ENCODE assay signal across 20 cellular contexts in the genomic region with DNA sequence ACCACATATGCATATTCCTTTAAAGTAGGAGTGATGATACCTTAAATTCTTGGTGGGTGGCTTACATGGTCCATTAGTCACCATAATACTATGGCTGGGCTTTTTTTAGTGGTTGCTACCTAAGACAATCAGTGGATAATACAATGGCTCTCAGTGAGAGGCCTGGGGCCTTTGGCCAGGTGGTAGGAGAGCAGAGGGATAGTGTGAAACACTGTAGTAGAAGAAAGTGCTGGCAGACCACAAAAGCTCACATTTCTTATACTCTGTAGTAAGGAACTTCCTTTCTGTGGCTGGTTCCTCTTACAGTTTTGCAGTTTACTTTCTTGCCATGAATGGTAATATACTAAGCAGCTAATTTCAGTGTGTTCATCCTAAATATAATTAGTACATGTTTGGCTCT.
DNase-seq lines count a peak whose midpoint lies in the region; ATAC-seq and TF ChIP-seq lines count a peak whose summit lies in the region.
"Had no signal": no experiment of that assay in that cellular context is flagged by ENCODE, and none has a peak within 500 bp of the region (broad histone marks: within the 10 kb centered on the region; RNA-seq: fewer than 3 reads in every experiment).

No MANE protein-coding gene starts in this region.

- intact Hi-C loops in CD4-positive, alpha-beta T cell (cut with DNase I, micrococcal nuclease): no loop called here

- ATAC-seq in GM18907 (IDR thresholded peaks at IDR 0.05; ENCODE audit: unreplicated experiment): peak; percentile 77
- peak; percentile 57 for ATAC-seq in GM21576 (IDR thresholded peaks at IDR 0.05; ENCODE audit: unreplicated experiment)
- peak; percentile 71 for ATAC-seq in HG03432 (IDR thresholded peaks at IDR 0.05; ENCODE audit: unreplicated experiment)
- no peak for ATAC-seq in upper lobe of left lung (ENCODE audit: low FRiP score in 2 of 2)
- no peak for ATAC-seq in CD4-positive, alpha-beta T cell (ENCODE audit: poor library complexity)
- ATAC-seq: activated T-helper 17 cell treated with anti-CD3 and anti-CD28 coated beads, Interleukin-2, amount 50 U/mL, for 72 hours; foreskin keratinocyte; naive thymus-derived CD8-positive, alpha-beta T cell had no signal

- no peaks in the 10 kb centered on the region for H3K4me1 Mint-ChIP-seq in CD4-positive, alpha-beta T cell (ENCODE audit: low read depth)
- H3K4me1 Mint-ChIP-seq: activated T-helper 17 cell treated with anti-CD3 and anti-CD28 coated beads, Interleukin-2, amount 50 U/mL, for 72 hours; naive thymus-derived CD8-positive, alpha-beta T cell had no signal

- no peak for TF ChIP-seq CTCF in upper lobe of left lung (IDR thresholded peaks at IDR 0.05)
- no peak for TF ChIP-seq CTCF in CD4-positive, alpha-beta T cell (IDR thresholded peaks at IDR 0.05)

- no peaks in the 10 kb centered on the region for H3K27me3 Mint-ChIP-seq in CD4-positive, alpha-beta T cell
- H3K27me3 Mint-ChIP-seq: activated T-helper 17 cell treated with anti-CD3 and anti-CD28 coated beads, Interleukin-2, amount 50 U/mL, for 72 hours; naive thymus-derived CD8-positive, alpha-beta T cell had no signal

- no peaks in the 10 kb centered on the region for H3K27me3 ChIP-seq in upper lobe of left lung
- no peaks in the 10 kb centered on the region for H3K27me3 ChIP-seq in CD4-positive, alpha-beta T cell (ENCODE audit: control insufficient read depth, insufficient read depth, low read length)
- H3K27me3 ChIP-seq: foreskin keratinocyte, uterus had no signal

- no peaks in the 10 kb centered on the region for H3K36me3 ChIP-seq in upper lobe of left lung
- H3K36me3 ChIP-seq: uterus had no signal

- H3K9me3 Mint-ChIP-seq in CD4-positive, alpha-beta T cell: no peaks in the 10 kb centered on the region

- POLR2A ChIA-PET in CD4-positive, alpha-beta T cell (lab: Charles Lee): no interaction called here

- H3K27ac ChIP-seq in upper lobe of left lung: no peak overlapping the region
- no peak overlapping the region for H3K27ac ChIP-seq in CD4-positive, alpha-beta T cell (ENCODE audit: low read depth, low read length)
- H3K27ac ChIP-seq: foreskin keratinocyte, SK-N-MC, skin epidermis, uterus had no signal

- no peak overlapping the region for H3K27ac Mint-ChIP-seq in CD4-positive, alpha-beta T cell
- H3K27ac Mint-ChIP-seq: activated T-helper 17 cell treated with anti-CD3 and anti-CD28 coated beads, Interleukin-2, amount 50 U/mL, for 72 hours had no signal

- CTCF ChIA-PET in CD4-positive, alpha-beta T cell (lab: Charles Lee): no interaction called here

- H3K4me3 ChIP-seq in upper lobe of left lung: no peak overlapping the region
- H3K4me3 ChIP-seq: SK-N-MC, skin epidermis, uterus had no signal

- no peak overlapping the region for H3K4me3 Mint-ChIP-seq in CD4-positive, alpha-beta T cell
- H3K4me3 Mint-ChIP-seq: activated T-helper 17 cell treated with anti-CD3 and anti-CD28 coated beads, Interleukin-2, amount 50 U/mL, for 72 hours; naive thymus-derived CD8-positive, alpha-beta T cell had no signal

- H3K36me3 Mint-ChIP-seq in CD4-positive, alpha-beta T cell (ENCODE audit: low read depth): no peaks in the 10 kb centered on the region
- H3K36me3 Mint-ChIP-seq: naive thymus-derived CD8-positive, alpha-beta T cell had no signal

- H3K4me1 ChIP-seq in upper lobe of left lung: no peaks in the 10 kb centered on the region
- H3K4me1 ChIP-seq: foreskin keratinocyte, uterus had no signal

- no peak for TF ChIP-seq POLR2A in upper lobe of left lung (IDR thresholded peaks at IDR 0.05)

- TF ChIP-seq EP300 in upper lobe of left lung (IDR thresholded peaks at IDR 0.05): no peak

- no peaks in the 10 kb centered on the region for H3K9me3 ChIP-seq in upper lobe of left lung
- H3K9me3 ChIP-seq in CD4-positive, alpha-beta T cell (ENCODE audit: control insufficient read depth, low read length): no peaks in the 10 kb centered on the region
- H3K9me3 ChIP-seq: uterus had no signal

- DNase-seq in iPS-NIHi11 (ENCODE audit: low spot score) (peak; percentile 12), NOMO-1 treated with dmso at 0.1 percent for 144 hours (lab: John Stamatoyannopoulos, UW; ENCODE audit: unreplicated experiment) (no peak), upper lobe of left lung (no peak), COLO829 (ENCODE audit: low spot score) (no peak)
- no peak for DNase-seq in CD4-positive, alpha-beta T cell
- DNase-seq: cortex of kidney; foreskin keratinocyte; hypothalamus; KG1; mesenchymal stem cell; naive thymus-derived CD8-positive, alpha-beta T cell; NCI-H1105 treated with DMSO at 0.1 percent for 48 hours; stimulated activated CD4-positive, alpha-beta T cell treated with anti-CD3 and anti-CD28 coated beads, Interleukin-4, amount 100 ng/mL, for 1 hour; uterus had no signal

Comparison
In these comparisons a context has a peak if more than half of its experiments do, and no peak if none do; other contexts are left out.
1. ATAC-seq: peak in GM18907 (single experiment), GM21576 (single experiment) and HG03432 (single experiment); none in upper lobe of left lung (0 of 2) and CD4-positive, alpha-beta T cell (single experiment).